Comparison of ENCODE assay signal across 24 cellular contexts in the genomic region with DNA sequence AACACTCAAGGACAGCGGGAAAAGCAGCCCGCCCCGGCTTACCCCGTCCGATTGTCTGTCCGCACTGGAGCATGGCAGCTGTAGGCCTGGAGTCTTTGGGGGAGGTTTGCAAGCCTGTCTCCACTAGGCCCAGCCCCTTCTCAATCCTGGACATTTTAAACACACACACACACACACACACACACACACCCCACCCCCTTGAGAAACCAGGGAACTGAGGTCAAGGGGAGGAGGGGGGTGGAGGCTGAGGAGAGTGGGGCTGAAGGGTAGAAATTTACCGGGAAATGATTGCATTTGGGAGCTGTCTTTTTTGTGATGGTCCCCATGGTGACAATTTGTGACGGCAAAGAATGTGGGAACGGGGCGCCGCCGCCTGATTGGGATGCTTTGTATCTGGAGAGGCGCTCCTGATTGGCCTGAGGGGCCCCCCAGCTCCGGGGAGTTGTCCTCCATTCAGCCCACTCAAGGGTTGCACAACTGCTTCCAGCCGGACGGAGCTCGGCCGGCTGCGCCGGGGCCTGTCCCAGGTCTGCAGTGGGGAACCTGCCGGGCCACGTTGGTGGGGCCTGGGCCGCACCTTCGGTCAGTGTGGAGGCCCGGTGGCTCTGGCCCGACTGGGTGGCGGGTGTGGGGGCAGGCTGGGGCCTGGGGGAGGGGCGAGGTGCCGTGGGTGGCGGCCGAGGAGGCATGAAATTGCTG. TPM values are rescaled to one million over a fixed set of nuclear protein-coding genes. Genes with fewer than 3 reads are reported as not detected.
DNase-seq lines count a peak whose midpoint lies in the region; ATAC-seq, FAIRE-seq and TF ChIP-seq lines count a peak whose summit lies in the region.
"Had no signal": no experiment of that assay in that cellular context is flagged by ENCODE, and none has a peak within 500 bp of the region (broad histone marks: within the 10 kb centered on the region; RNA-seq: fewer than 3 reads in every experiment).

FAM181A (plus strand) TSS at position 472 of the 699 bp plus-strand sequence. CDS start 942 bp downstream, outside the sequence.

- H3K27me3 Mint-ChIP-seq in nephron progenitor cell (ENCODE audit: low read depth, poor library complexity): peaks cover 7% of the 10 kb centered on the region
- H3K27me3 Mint-ChIP-seq: activated CD4-positive, alpha-beta memory T cell treated with anti-CD3 and anti-CD28 coated beads, Interleukin-2, amount 10 ng/mL, durations not matched to agents 7 days and 5 days; activated naive CD8-positive, alpha-beta T cell had no signal

- ATAC-seq in Right ventricle myocardium superior (ENCODE audit: poor library complexity) (peak; percentile 5), foreskin keratinocyte (peak; percentile 11), upper lobe of right lung (peak; percentile 76), HG02623 (IDR thresholded peaks at IDR 0.05; ENCODE audit: unreplicated experiment) (no peak)

- H3K4me1 ChIP-seq in foreskin keratinocyte (no peaks in the 10 kb centered on the region), upper lobe of right lung (no peaks in the 10 kb centered on the region), small intestine (ENCODE audit: control insufficient read depth in 2 of 2, insufficient read depth in 1 of 2, low read depth in 1 of 2, low read length in 1 of 2) (no peaks in the 10 kb centered on the region)
- H3K4me1 ChIP-seq: uterus had no signal

- H3K36me3 ChIP-seq in upper lobe of right lung (no peaks in the 10 kb centered on the region), small intestine (ENCODE audit: control insufficient read depth in 2 of 2, insufficient read depth in 2 of 2, low read length in 2 of 2) (no peaks in the 10 kb centered on the region)
- H3K36me3 ChIP-seq: uterus had no signal

- intact Hi-C loops in Right ventricle myocardium superior (cut with DNase I): no loop called here
- intact Hi-C loops in cardiac septum (cut with DNase I): no loop called here
- intact Hi-C loops in upper lobe of right lung (cut with DNase I): no loop called here

- H3K9me3 ChIP-seq in upper lobe of right lung (no peaks in the 10 kb centered on the region), small intestine (ENCODE audit: control insufficient read depth, low read depth) (no peaks in the 10 kb centered on the region)
- H3K9me3 ChIP-seq: uterus had no signal

- H3K27ac Mint-ChIP-seq in nephron progenitor cell: peak within 1 kb of the TSS; percentile 64
- H3K27ac Mint-ChIP-seq: activated CD4-positive, alpha-beta memory T cell treated with anti-CD3 and anti-CD28 coated beads, Interleukin-2, amount 10 ng/mL, durations not matched to agents 7 days and 5 days; activated naive CD8-positive, alpha-beta T cell; IgD-negative memory B cell; mesothelial cell of epicardium had no signal

- H3K4me3 Mint-ChIP-seq in nephron progenitor cell: no peak within 1 kb of the TSS
- H3K4me3 Mint-ChIP-seq: activated CD4-positive, alpha-beta memory T cell treated with anti-CD3 and anti-CD28 coated beads, Interleukin-2, amount 10 ng/mL, durations not matched to agents 7 days and 5 days; activated naive CD8-positive, alpha-beta T cell; mesothelial cell of epicardium had no signal

- H3K27me3 ChIP-seq in foreskin keratinocyte (peaks cover 5% of the 10 kb centered on the region), upper lobe of right lung (no peaks in the 10 kb centered on the region), small intestine (ENCODE audit: control insufficient read depth in 2 of 2, insufficient read depth in 2 of 2, low read length in 2 of 2) (no peaks in the 10 kb centered on the region)
- H3K27me3 ChIP-seq: uterus had no signal

- 73 to 79% (median 74%) methylated on average over 23 to 31 of the region's 31 CpGs for WGBS in small intestine, 3 donors

- H3K4me1 Mint-ChIP-seq in nephron progenitor cell: peaks cover 22% of the 10 kb centered on the region
- H3K4me1 Mint-ChIP-seq: activated CD4-positive, alpha-beta memory T cell treated with anti-CD3 and anti-CD28 coated beads, Interleukin-2, amount 10 ng/mL, durations not matched to agents 7 days and 5 days; mesothelial cell of epicardium had no signal

- no peak within 1 kb of the TSS for H3K27ac ChIP-seq in foreskin keratinocyte
- H3K27ac ChIP-seq in upper lobe of right lung: no peak within 1 kb of the TSS
- no peak within 1 kb of the TSS for H3K27ac ChIP-seq in small intestine (ENCODE audit: low read depth in 1 of 2, low read length in 1 of 2)
- H3K27ac ChIP-seq: C4-2B, uterus had no signal

- TF ChIP-seq CTCF in foreskin keratinocyte (conservative IDR thresholded peaks at IDR 0.05) (no peak), nephron progenitor cell (IDR thresholded peaks at IDR 0.05) (no peak), upper lobe of right lung (IDR thresholded peaks at IDR 0.05) (no peak)

- H3K4me3 ChIP-seq in upper lobe of right lung (no peak within 1 kb of the TSS), small intestine (ENCODE audit: low read depth in 1 of 2, low read length in 2 of 2) (no peak within 1 kb of the TSS)
- H3K4me3 ChIP-seq: uterus had no signal

- no peak for FAIRE-seq in small intestine (lab: Jason Lieb, UNC)
- FAIRE-seq: A204.1 had no signal

- DNase-seq in Right ventricle myocardium superior (no peak), cardiac septum (ENCODE audit: low spot score) (no peak), foreskin keratinocyte (no peak), nephron progenitor cell (peak; percentile 24), upper lobe of right lung (peak; percentile 87), small intestine (no peak), NCI-H510A (lab: John Stamatoyannopoulos, UW) (no peak)
- DNase-seq: activated CD4-positive, alpha-beta memory T cell treated with anti-CD3 and anti-CD28 coated beads, Interleukin-2, amount 10 ng/mL, durations not matched to agents 7 days and 5 days; activated T-cell treated with anti-CD3 and anti-CD28 coated beads, Interleukin-2, amount 50 U/mL, for 48 hours; central memory CD4-positive, alpha-beta T cell; DND-41; foreskin melanocyte; MV-4-11; NCI-H2107; RPMI8226; stimulated activated naive CD4-positive, alpha-beta T cell treated with Interleukin-2 at 50 U/mL for 16 hours; uterus had no signal

- no peaks in the 10 kb centered on the region for H3K36me3 Mint-ChIP-seq in nephron progenitor cell (ENCODE audit: low read depth)
- H3K36me3 Mint-ChIP-seq: activated naive CD8-positive, alpha-beta T cell; IgD-negative memory B cell; mesothelial cell of epicardium had no signal

- no peaks in the 10 kb centered on the region for H3K9me3 Mint-ChIP-seq in nephron progenitor cell
- H3K9me3 Mint-ChIP-seq: activated CD4-positive, alpha-beta memory T cell treated with anti-CD3 and anti-CD28 coated beads, Interleukin-2, amount 10 ng/mL, durations not matched to agents 7 days and 5 days; IgD-negative memory B cell; mesothelial cell of epicardium had no signal

RNA-seq across cellular contexts. Expression of gene FAM181A, which starts in this region (rescaled TPM):
- total RNA-seq in Right ventricle myocardium superior (not detected), cardiac septum (not detected), foreskin keratinocyte (not detected in 2 replicates), upper lobe of right lung (3.5 TPM)
- polyA plus RNA-seq in foreskin keratinocyte (not detected in 2 replicates), small intestine (not detected)
- total RNA-seq: activated CD4-positive, alpha-beta memory T cell treated with anti-CD3 and anti-CD28 coated beads, Interleukin-2, amount 10 ng/mL, durations not matched to agents 7 days and 5 days; mesothelial cell of epicardium; omental fat pad had no signal
- polyA plus RNA-seq: IgD-negative memory B cell had no signal

Comparison
In these comparisons a context has a peak if more than half of its experiments do, and no peak if none do; other contexts are left out.
1. Peak in ATAC-seq in Right ventricle myocardium superior; RNA of the gene not detected or under 1 TPM.
2. Peak in ATAC-seq in foreskin keratinocyte; RNA of the gene not detected or under 1 TPM.
3. DNase-seq: peak in nephron progenitor cell (single experiment) and upper lobe of right lung (single experiment); none in Right ventricle myocardium superior (single experiment), cardiac septum (single experiment), foreskin keratinocyte (0 of 2), small intestine (single experiment) and NCI-H510A (single experiment).